Comparison of ENCODE assay signal across 23 cellular contexts in genomic region chr13:33231339-33231738, GRCh38. TPM values are rescaled to one million over a fixed set of nuclear protein-coding genes. Genes with fewer than 3 reads are reported as not detected.
DNase-seq lines count a peak whose midpoint lies in the region; ATAC-seq and TF ChIP-seq lines count a peak whose summit lies in the region.
"Had no signal": no experiment of that assay in that cellular context is flagged by ENCODE, and none has a peak within 500 bp of the region (broad histone marks: within the 10 kb centered on the region; RNA-seq: fewer than 3 reads in every experiment).

No MANE protein-coding gene starts in this region.

- H3K4me1 Mint-ChIP-seq in nephron progenitor cell = peaks cover 32% of the 10 kb centered on the region

- H3K27ac ChIP-seq in cardiac muscle cell (peak overlapping the region; percentile 11), right cardiac atrium (ENCODE audit: low read length) (no peak overlapping the region), breast epithelium (peak overlapping the region; percentile 29 to 66), mesenchymal stem cell (ENCODE audit: low read length, poor library complexity, severe bottlenecking) (no peak overlapping the region), tibial nerve (peak overlapping the region; percentile 69 to 88 (median 80))
- H3K27ac ChIP-seq: BLaER1 treated with 17β-estradiol and CSF1 and Interleukin-3, amounts not matched to agents 10 nM and 100 nM had no signal

- H3K4me3 Mint-ChIP-seq in nephron progenitor cell = no peak overlapping the region
- H3K4me3 Mint-ChIP-seq: activated B cell treated with CpG ODN at 0.5 μM for 24 hours; activated CD4-positive, alpha-beta memory T cell treated with anti-CD3 and anti-CD28 coated beads for 36 hours; effector memory CD8-positive, alpha-beta T cell; T-helper 2 cell treated with Interferon-gamma antibody and Interleukin-4, amounts not matched to agents 5 μg/mL and 100 μg/mL, for 36 hours; type B pancreatic cell had no signal

- no peak overlapping the region for H2BK15ac ChIP-seq in mesenchymal stem cell (ENCODE audit: low read depth, poor library complexity, severe bottlenecking)

- intact Hi-C loops in right cardiac atrium (cut with DNase I) = loop anchor here in 3 of 4 donors (10.0 kb wide), 2 partner anchors 53 to 313 kb away; partner anchors contain the start of gene STARD13 (in 3 of the 3)
- intact Hi-C loops in breast epithelium (cut with DNase I; ENCODE audit: low total_unique reads) = no loop called here

- H3K4ac ChIP-seq in mesenchymal stem cell (ENCODE audit: low read depth in 1 of 2, low read length in 2 of 2) = peak overlapping the region; percentile 90 to 98

- no peak overlapping the region for H2AFZ ChIP-seq in mesenchymal stem cell (ENCODE audit: low read depth, low read length)

- H2BK12ac ChIP-seq in mesenchymal stem cell (ENCODE audit: low read length in 2 of 2) = peak overlapping the region; percentile 91 to 98

- no peak overlapping the region for H3K9ac ChIP-seq in mesenchymal stem cell (ENCODE audit: low read length)
- H3K9ac ChIP-seq: BLaER1 treated with 17β-estradiol and CSF1 and Interleukin-3, amounts not matched to agents 10 nM and 100 nM had no signal

- no peaks in the 10 kb centered on the region for H3K36me3 ChIP-seq in cardiac muscle cell
- H3K36me3 ChIP-seq in breast epithelium = no peaks in the 10 kb centered on the region
- H3K36me3 ChIP-seq in mesenchymal stem cell (ENCODE audit: control insufficient read depth in 1 of 2, insufficient read depth in 2 of 2, low read depth in 1 of 2, low read length in 2 of 2) = peaks cover 7 to 11% of the 10 kb centered on the region in 2 experiments
- H3K36me3 ChIP-seq in tibial nerve = peaks cover 0 to 15% (median 0%) of the 10 kb centered on the region in 3 donors
- H3K36me3 ChIP-seq: BLaER1 treated with 17β-estradiol and CSF1 and Interleukin-3, amounts not matched to agents 10 nM and 100 nM had no signal

- H3K4me3 ChIP-seq in cardiac muscle cell (no peak overlapping the region), right cardiac atrium (ENCODE audit: low read length) (no peak overlapping the region), breast epithelium (no peak overlapping the region), mesenchymal stem cell (ENCODE audit: insufficient read depth in 1 of 2, low read depth in 1 of 2, low read length in 2 of 2) (no peak overlapping the region), tibial nerve (no peak overlapping the region)
- H3K4me3 ChIP-seq: BLaER1 treated with 17β-estradiol and CSF1 and Interleukin-3, amounts not matched to agents 10 nM and 100 nM; SJSA1 had no signal

- H3K9me3 ChIP-seq in cardiac muscle cell (ENCODE audit: low read depth) = no peaks in the 10 kb centered on the region
- H3K9me3 ChIP-seq in right cardiac atrium (ENCODE audit: control insufficient read depth, low read length) = no peaks in the 10 kb centered on the region
- H3K9me3 ChIP-seq in breast epithelium = no peaks in the 10 kb centered on the region
- peaks cover 3% of the 10 kb centered on the region for H3K9me3 ChIP-seq in mesenchymal stem cell (ENCODE audit: control insufficient read depth, low read length)
- H3K9me3 ChIP-seq in tibial nerve = no peaks in the 10 kb centered on the region
- H3K9me3 ChIP-seq: SJSA1 had no signal

- TF ChIP-seq CTCF in cardiac muscle cell (IDR thresholded peaks at IDR 0.05; ENCODE audit: low read depth, low read length) (no peak), breast epithelium (IDR thresholded peaks at IDR 0.05) (no peak), tibial nerve (IDR thresholded peaks at IDR 0.05) (no peak), nephron progenitor cell (IDR thresholded peaks at IDR 0.05) (no peak)

- H4K8ac ChIP-seq in mesenchymal stem cell (ENCODE audit: low read length) = peak overlapping the region; percentile 93

- H3K4me2 ChIP-seq in mesenchymal stem cell (ENCODE audit: low read length, poor library complexity, severe bottlenecking) = no peak overlapping the region

- peak overlapping the region; percentile 73 for H2BK120ac ChIP-seq in mesenchymal stem cell (ENCODE audit: low read depth, low read length)

- peak overlapping the region in 1 of 2 experiments; percentile 99 for H3K14ac ChIP-seq in mesenchymal stem cell (ENCODE audit: low read length in 2 of 2)

- 93% methylated on average over 4 of the region's 4 CpGs for WGBS in right cardiac atrium
- WGBS in mesenchymal stem cell = 96% methylated on average over 4 of the region's 4 CpGs
- WGBS in tibial nerve, 2 donors = 88 to 98% methylated on average over 2 to 4 of the region's 4 CpGs

- peak overlapping the region; percentile 95 to 98 for H3K18ac ChIP-seq in mesenchymal stem cell (ENCODE audit: low read depth in 1 of 2, low read length in 2 of 2)

- H3K27ac Mint-ChIP-seq in nephron progenitor cell = no peak overlapping the region
- H3K27ac Mint-ChIP-seq: activated B cell treated with CpG ODN at 0.5 μM for 24 hours; activated CD4-positive, alpha-beta memory T cell treated with anti-CD3 and anti-CD28 coated beads for 36 hours; effector memory CD8-positive, alpha-beta T cell; T-helper 2 cell treated with Interferon-gamma antibody and Interleukin-4, amounts not matched to agents 5 μg/mL and 100 μg/mL, for 36 hours; type B pancreatic cell had no signal

- peak overlapping the region in 1 of 2 experiments; percentile 91 for H3K23ac ChIP-seq in mesenchymal stem cell (ENCODE audit: low read length in 2 of 2)

- H3K9me3 Mint-ChIP-seq in nephron progenitor cell = peaks cover 16% of the 10 kb centered on the region
- H3K9me3 Mint-ChIP-seq: effector memory CD8-positive, alpha-beta T cell had no signal

- DNase-seq in cardiac muscle cell (ENCODE audit: low read depth in 1 of 2, low spot score in 1 of 2) = no peak
- no peak for DNase-seq in right cardiac atrium
- DNase-seq in breast epithelium (ENCODE audit: low spot score in 2 of 2) = no peak
- no peak for DNase-seq in mesenchymal stem cell
- DNase-seq in tibial nerve (ENCODE audit: low spot score in 2 of 2) = no peak
- DNase-seq in nephron progenitor cell = no peak
- DNase-seq in NK-92 (lab: John Stamatoyannopoulos, UW; ENCODE audit: unreplicated experiment) = no peak
- DNase-seq in NCI-H526 (lab: John Stamatoyannopoulos, UW) = no peak
- DNase-seq: activated B cell treated with CpG ODN at 0.5 μM for 24 hours; activated CD4-positive, alpha-beta memory T cell treated with anti-CD3 and anti-CD28 coated beads for 36 hours; activated naive CD4-positive, alpha-beta T cell treated with Interleukin-2 at 50 U/mL for 16 hours; activated T-cell treated with anti-CD3 and anti-CD28 coated beads for 4 hours; amygdala; Calu3; effector memory CD8-positive, alpha-beta T cell; GOT3; hippocampal formation; NCI-H2171; stimulated activated naive CD4-positive, alpha-beta T cell had no signal

- H3K4me1 ChIP-seq in cardiac muscle cell (ENCODE audit: low read depth) (peaks cover 58% of the 10 kb centered on the region), right cardiac atrium (ENCODE audit: control insufficient read depth, insufficient read depth, low read length) (peaks cover 23% of the 10 kb centered on the region), breast epithelium (peaks cover 0 to 23% of the 10 kb centered on the region in 2 donors), mesenchymal stem cell (ENCODE audit: control insufficient read depth, insufficient read depth, low read depth, low read length) (peaks cover 18% of the 10 kb centered on the region), tibial nerve (peaks cover 0 to 88% (median 59%) of the 10 kb centered on the region in 4 donors)

- TF ChIP-seq POLR2A in breast epithelium (IDR thresholded peaks at IDR 0.05) = no peak
- TF ChIP-seq POLR2A in tibial nerve (IDR thresholded peaks at IDR 0.05) = no peak

- H3K27me3 Mint-ChIP-seq in nephron progenitor cell (ENCODE audit: low read depth, poor library complexity) = peaks cover 2% of the 10 kb centered on the region
- H3K27me3 Mint-ChIP-seq: type B pancreatic cell had no signal

- ATAC-seq in right cardiac atrium = no peak
- ATAC-seq: effector memory CD8-positive, alpha-beta T cell had no signal

- H3K36me3 Mint-ChIP-seq in nephron progenitor cell (ENCODE audit: low read depth) = peaks cover 12% of the 10 kb centered on the region

- H4K91ac ChIP-seq in mesenchymal stem cell (ENCODE audit: low read length) = peak overlapping the region; percentile 98

- H3K79me1 ChIP-seq in mesenchymal stem cell (replicated peaks; ENCODE audit: low read length, poor library complexity, severe bottlenecking) = peaks cover 26% of the 10 kb centered on the region

- no peak overlapping the region for H2BK5ac ChIP-seq in mesenchymal stem cell (ENCODE audit: low read depth, low read length, poor library complexity, severe bottlenecking)

- peak overlapping the region; percentile 59 for H2AK5ac ChIP-seq in mesenchymal stem cell (ENCODE audit: low read length, severe bottlenecking)

- TF ChIP-seq EP300 in tibial nerve (IDR thresholded peaks at IDR 0.05) = no peak

- H3K27me3 ChIP-seq in cardiac muscle cell (no peaks in the 10 kb centered on the region), right cardiac atrium (ENCODE audit: control insufficient read depth, insufficient read depth) (no peaks in the 10 kb centered on the region), breast epithelium (no peaks in the 10 kb centered on the region), mesenchymal stem cell (ENCODE audit: control insufficient read depth in 1 of 2, insufficient read depth in 1 of 2, low read length in 2 of 2) (no peaks in the 10 kb centered on the region), tibial nerve (no peaks in the 10 kb centered on the region)
- H3K27me3 ChIP-seq: BLaER1 treated with 17β-estradiol and CSF1 and Interleukin-3, amounts not matched to agents 10 nM and 100 nM; SJSA1 had no signal

RNA-seq across cellular contexts. Expression of gene STARD13, which starts 54.2 kb away (rescaled TPM):
- total RNA-seq in cardiac muscle cell (23.5 and 23.8 TPM in 2 replicates), right cardiac atrium (10 to 100 TPM; 26.1 to 35.7 (median 30.7) TPM), breast epithelium (10 to 100 TPM; 42.4 to 62.3 (median 58.7) TPM), tibial nerve (100 to 1,000 TPM in 1 of 4 donors, 10 to 100 TPM in 3; 52.7 to 125 (median 80.0) TPM)
- polyA plus RNA-seq in cardiac muscle cell (15.7 and 16.5 TPM in 2 replicates), right cardiac atrium (9.6 TPM)
- 16.1 TPM for polyA plus RNA-seq in mesenchymal stem cell (2013, experiment 1 of 2)
- 14.5 TPM for polyA plus RNA-seq in mesenchymal stem cell (2013, experiment 2 of 2)

Comparison
In these comparisons a context has a peak if more than half of its experiments do, and no peak if none do; other contexts are left out.
1. H3K27ac ChIP-seq: peak in cardiac muscle cell (single experiment), breast epithelium (2 of 2) and tibial nerve (4 of 4); none in right cardiac atrium (single experiment) and mesenchymal stem cell (single experiment).